2 cellular contexts compared by ENCODE assay signal in genomic region chr9:38243993-38244392, GRCh38.
TF ChIP-seq lines count a peak whose summit lies in the region.

No MANE protein-coding gene starts in this region.

TF ChIP-seq in SK-N-SH, 30 proteins besides CTCF, POLR2A, EP300 and RAD21 (continued from another document):
- TF ChIP-seq IRF3 (IDR thresholded peaks at IDR 0.05; ENCODE audit: low read depth, low read length): no peak
- TF ChIP-seq ZBTB33 (IDR thresholded peaks at IDR 0.05; ENCODE audit: borderline replicate concordance, low read depth): no peak
- no peak for TF ChIP-seq RFX5 (IDR thresholded peaks at IDR 0.05; ENCODE audit: low read length)
- TF ChIP-seq USF1 (IDR thresholded peaks at IDR 0.05; ENCODE audit: borderline replicate concordance, low read depth): no peak
TF ChIP-seq in SK-N-SH: peak in this region for 0.

TF ChIP-seq in SK-N-SH treated with all-trans-retinoic acid at 6 μM for 48 hours, 23 proteins besides CTCF, POLR2A, EP300 and RAD21 (continued from another document):
- no peak for TF ChIP-seq TSHZ2 (CRISPR knock-in tag; IDR thresholded peaks at IDR 0.05)
- TF ChIP-seq ZNF70 (CRISPR knock-in tag; IDR thresholded peaks at IDR 0.05): no peak
- no peak for TF ChIP-seq ISL1 (CRISPR knock-in tag; IDR thresholded peaks at IDR 0.05)
- no peak for TF ChIP-seq ZNF565 (CRISPR knock-in tag; conservative IDR thresholded peaks at IDR 0.05; ENCODE audit: low read depth)
- TF ChIP-seq ESRRG (CRISPR knock-in tag; IDR thresholded peaks at IDR 0.05): no peak
- no peak for TF ChIP-seq CREB5 (CRISPR knock-in tag; IDR thresholded peaks at IDR 0.05; ENCODE audit: low read depth)
- TF ChIP-seq POU6F1 (CRISPR knock-in tag; IDR thresholded peaks at IDR 0.05; ENCODE audit: borderline replicate concordance, low read depth): no peak
- no peak for TF ChIP-seq GLIS3 (CRISPR knock-in tag; IDR thresholded peaks at IDR 0.05)
